ENCODE assay signal across 1 cellular context in the genomic region with DNA sequence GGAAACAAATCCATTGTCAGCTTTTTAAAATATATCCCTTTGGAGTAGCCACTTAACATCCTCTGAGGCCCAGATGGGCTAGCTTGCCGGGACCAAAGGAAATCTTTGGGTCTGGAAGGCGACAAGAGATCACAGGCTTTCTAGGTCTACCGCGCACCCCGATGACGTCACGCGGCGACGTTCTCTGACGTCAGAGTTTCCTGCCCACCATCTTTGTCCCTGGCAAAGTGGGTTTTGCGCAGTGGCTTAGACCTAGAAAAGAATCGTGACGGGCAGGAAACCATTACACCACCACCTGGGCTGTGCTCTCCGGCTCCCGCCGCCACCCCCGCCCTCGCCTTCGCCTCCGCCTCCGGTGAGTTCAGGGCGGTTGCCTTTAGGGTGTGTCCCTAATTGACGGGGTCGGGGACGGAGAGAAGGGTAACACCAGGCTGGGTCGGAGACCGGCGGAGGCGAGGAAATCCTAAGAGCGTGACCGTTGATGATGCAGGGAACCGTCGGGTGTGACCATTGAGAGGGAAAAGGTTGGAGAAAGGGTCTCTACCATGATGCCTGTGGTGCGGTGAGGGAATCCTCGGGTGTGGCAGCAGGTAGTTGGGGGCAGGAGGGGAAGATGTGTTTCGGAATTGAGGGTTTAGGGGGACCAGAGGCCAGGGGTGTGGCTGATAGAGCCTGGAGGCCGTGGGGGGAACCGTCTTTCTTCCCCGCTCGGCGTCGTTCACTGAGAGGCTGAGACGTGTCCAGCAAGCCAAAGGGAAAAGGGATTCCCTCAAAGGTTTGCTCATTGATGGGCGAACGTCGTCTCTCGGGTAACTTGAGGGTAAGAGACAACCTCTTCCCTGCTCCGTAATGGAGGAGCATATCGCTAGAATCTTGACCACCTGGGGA.
TF ChIP-seq lines count a peak whose summit lies in the region.

A gene (plus strand): TSS at position 249 of the 888 bp plus-strand sequence. CDS start 6,709 bp downstream, outside the sequence.

TF ChIP-seq in GM12878, 131 proteins besides CTCF, POLR2A, EP300 and RAD21 (continued from another document and continues in another):
- TF ChIP-seq, protein P1, sequence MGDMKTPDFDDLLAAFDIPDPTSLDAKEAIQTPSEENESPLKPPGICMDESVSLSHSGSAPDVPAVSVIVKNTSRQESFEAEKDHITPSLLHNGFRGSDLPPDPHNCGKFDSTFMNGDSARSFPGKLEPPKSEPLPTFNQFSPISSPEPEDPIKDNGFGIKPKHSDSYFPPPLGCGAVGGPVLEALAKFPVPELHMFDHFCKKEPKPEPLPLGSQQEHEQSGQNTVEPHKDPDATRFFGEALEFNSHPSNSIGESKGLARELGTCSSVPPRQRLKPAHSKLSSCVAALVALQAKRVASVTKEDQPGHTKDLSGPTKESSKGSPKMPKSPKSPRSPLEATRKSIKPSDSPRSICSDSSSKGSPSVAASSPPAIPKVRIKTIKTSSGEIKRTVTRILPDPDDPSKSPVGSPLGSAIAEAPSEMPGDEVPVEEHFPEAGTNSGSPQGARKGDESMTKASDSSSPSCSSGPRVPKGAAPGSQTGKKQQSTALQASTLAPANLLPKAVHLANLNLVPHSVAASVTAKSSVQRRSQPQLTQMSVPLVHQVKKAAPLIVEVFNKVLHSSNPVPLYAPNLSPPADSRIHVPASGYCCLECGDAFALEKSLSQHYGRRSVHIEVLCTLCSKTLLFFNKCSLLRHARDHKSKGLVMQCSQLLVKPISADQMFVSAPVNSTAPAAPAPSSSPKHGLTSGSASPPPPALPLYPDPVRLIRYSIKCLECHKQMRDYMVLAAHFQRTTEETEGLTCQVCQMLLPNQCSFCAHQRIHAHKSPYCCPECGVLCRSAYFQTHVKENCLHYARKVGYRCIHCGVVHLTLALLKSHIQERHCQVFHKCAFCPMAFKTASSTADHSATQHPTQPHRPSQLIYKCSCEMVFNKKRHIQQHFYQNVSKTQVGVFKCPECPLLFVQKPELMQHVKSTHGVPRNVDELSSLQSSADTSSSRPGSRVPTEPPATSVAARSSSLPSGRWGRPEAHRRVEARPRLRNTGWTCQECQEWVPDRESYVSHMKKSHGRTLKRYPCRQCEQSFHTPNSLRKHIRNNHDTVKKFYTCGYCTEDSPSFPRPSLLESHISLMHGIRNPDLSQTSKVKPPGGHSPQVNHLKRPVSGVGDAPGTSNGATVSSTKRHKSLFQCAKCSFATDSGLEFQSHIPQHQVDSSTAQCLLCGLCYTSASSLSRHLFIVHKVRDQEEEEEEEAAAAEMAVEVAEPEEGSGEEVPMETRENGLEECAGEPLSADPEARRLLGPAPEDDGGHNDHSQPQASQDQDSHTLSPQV (IDR thresholded peaks at IDR 0.05): peak; percentile 78; the same call in 1 of the 2 replicates
- TF ChIP-seq, protein P2, sequence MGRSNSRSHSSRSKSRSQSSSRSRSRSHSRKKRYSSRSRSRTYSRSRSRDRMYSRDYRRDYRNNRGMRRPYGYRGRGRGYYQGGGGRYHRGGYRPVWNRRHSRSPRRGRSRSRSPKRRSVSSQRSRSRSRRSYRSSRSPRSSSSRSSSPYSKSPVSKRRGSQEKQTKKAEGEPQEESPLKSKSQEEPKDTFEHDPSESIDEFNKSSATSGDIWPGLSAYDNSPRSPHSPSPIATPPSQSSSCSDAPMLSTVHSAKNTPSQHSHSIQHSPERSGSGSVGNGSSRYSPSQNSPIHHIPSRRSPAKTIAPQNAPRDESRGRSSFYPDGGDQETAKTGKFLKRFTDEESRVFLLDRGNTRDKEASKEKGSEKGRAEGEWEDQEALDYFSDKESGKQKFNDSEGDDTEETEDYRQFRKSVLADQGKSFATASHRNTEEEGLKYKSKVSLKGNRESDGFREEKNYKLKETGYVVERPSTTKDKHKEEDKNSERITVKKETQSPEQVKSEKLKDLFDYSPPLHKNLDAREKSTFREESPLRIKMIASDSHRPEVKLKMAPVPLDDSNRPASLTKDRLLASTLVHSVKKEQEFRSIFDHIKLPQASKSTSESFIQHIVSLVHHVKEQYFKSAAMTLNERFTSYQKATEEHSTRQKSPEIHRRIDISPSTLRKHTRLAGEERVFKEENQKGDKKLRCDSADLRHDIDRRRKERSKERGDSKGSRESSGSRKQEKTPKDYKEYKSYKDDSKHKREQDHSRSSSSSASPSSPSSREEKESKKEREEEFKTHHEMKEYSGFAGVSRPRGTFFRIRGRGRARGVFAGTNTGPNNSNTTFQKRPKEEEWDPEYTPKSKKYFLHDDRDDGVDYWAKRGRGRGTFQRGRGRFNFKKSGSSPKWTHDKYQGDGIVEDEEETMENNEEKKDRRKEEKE (IDR thresholded peaks at IDR 0.05): no peak
- TF ChIP-seq NFXL1 (IDR thresholded peaks at IDR 0.05; ENCODE audit: borderline replicate concordance) (no peak), ATF7 (IDR thresholded peaks at IDR 0.05; ENCODE audit: low read depth) (peak; percentile 99), NR2C1 (IDR thresholded peaks at IDR 0.05) (peak; percentile 84), RFX5 (IDR thresholded peaks at IDR 0.05; ENCODE audit: low read depth, low read length) (peak; percentile 62; the same call in 1 of the 2 replicates), TBL1XR1 (IDR thresholded peaks at IDR 0.05; ENCODE audit: low read depth, low read length) (peak; percentile 51; the same call in 1 of the 2 replicates), ZBED1 (IDR thresholded peaks at IDR 0.05; ENCODE audit: borderline replicate concordance) (no peak), RCOR1 (conservative IDR thresholded peaks at IDR 0.05; ENCODE audit: low read depth, low read length) (0 out of 2 replicates have a peak, but pooled peaks have one; percentile 77), HDAC2 (IDR thresholded peaks at IDR 0.05) (no peak), SIX5 (IDR thresholded peaks at IDR 0.05; ENCODE audit: low read depth, low read length, severe bottlenecking) (peak; percentile 87), BACH1 (IDR thresholded peaks at IDR 0.05; ENCODE audit: borderline replicate concordance) (no peak; the same call in 1 of the 2 replicates), GATAD2B (conservative IDR thresholded peaks at IDR 0.05; ENCODE audit: low read depth) (peak; percentile 50; the same call in 1 of the 2 replicates), KLF5 (IDR thresholded peaks at IDR 0.05; ENCODE audit: partially characterized antibody) (no peak), JUNB (IDR thresholded peaks at IDR 0.05) (peak; percentile 40; the same call in 1 of the 2 replicates), SUZ12 (IDR thresholded peaks at IDR 0.05; ENCODE audit: unreplicated experiment) (no peak), ZNF384 (IDR thresholded peaks at IDR 0.05; ENCODE audit: borderline replicate concordance, low read depth, low read length) (no peak), PML (IDR thresholded peaks at IDR 0.05; ENCODE audit: low read length) (peak; percentile 81; the same call in 1 of the 2 replicates), ZNF207 (IDR thresholded peaks at IDR 0.05; ENCODE audit: borderline replicate concordance) (peak; percentile 73; the same call in 1 of the 2 replicates), SREBF2 (IDR thresholded peaks at IDR 0.05; ENCODE audit: low read length) (no peak), NR2C2 (IDR thresholded peaks at IDR 0.05; ENCODE audit: borderline replicate concordance, control insufficient read depth, insufficient read length, low read depth) (no peak), POU2F2 (IDR thresholded peaks at IDR 0.05; ENCODE audit: borderline replicate concordance, low read depth, low read length) (peak; percentile 48; the same call in 1 of the 3 replicates), SMAD5 (IDR thresholded peaks at IDR 0.05; ENCODE audit: low read depth) (no peak), LARP7 (IDR thresholded peaks at IDR 0.05) (peak; percentile 68; the same call in 1 of the 2 replicates), ASH2L (IDR thresholded peaks at IDR 0.05; ENCODE audit: borderline replicate concordance, low read depth) (0 out of 2 replicates have a peak, but pooled peaks have one; percentile 71), SPI1 (IDR thresholded peaks at IDR 0.05; ENCODE audit: borderline replicate concordance, insufficient read depth, low read depth, low read length) (no peak), BMI1 (IDR thresholded peaks at IDR 0.05; ENCODE audit: borderline replicate concordance) (no peak)
- TF ChIP-seq, protein P3, sequence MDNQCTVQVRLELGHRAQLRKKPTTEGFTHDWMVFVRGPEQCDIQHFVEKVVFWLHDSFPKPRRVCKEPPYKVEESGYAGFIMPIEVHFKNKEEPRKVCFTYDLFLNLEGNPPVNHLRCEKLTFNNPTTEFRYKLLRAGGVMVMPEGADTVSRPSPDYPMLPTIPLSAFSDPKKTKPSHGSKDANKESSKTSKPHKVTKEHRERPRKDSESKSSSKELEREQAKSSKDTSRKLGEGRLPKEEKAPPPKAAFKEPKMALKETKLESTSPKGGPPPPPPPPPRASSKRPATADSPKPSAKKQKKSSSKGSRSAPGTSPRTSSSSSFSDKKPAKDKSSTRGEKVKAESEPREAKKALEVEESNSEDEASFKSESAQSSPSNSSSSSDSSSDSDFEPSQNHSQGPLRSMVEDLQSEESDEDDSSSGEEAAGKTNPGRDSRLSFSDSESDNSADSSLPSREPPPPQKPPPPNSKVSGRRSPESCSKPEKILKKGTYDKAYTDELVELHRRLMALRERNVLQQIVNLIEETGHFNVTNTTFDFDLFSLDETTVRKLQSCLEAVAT (IDR thresholded peaks at IDR 0.05): peak; percentile 94
- TF ChIP-seq, protein P4, sequence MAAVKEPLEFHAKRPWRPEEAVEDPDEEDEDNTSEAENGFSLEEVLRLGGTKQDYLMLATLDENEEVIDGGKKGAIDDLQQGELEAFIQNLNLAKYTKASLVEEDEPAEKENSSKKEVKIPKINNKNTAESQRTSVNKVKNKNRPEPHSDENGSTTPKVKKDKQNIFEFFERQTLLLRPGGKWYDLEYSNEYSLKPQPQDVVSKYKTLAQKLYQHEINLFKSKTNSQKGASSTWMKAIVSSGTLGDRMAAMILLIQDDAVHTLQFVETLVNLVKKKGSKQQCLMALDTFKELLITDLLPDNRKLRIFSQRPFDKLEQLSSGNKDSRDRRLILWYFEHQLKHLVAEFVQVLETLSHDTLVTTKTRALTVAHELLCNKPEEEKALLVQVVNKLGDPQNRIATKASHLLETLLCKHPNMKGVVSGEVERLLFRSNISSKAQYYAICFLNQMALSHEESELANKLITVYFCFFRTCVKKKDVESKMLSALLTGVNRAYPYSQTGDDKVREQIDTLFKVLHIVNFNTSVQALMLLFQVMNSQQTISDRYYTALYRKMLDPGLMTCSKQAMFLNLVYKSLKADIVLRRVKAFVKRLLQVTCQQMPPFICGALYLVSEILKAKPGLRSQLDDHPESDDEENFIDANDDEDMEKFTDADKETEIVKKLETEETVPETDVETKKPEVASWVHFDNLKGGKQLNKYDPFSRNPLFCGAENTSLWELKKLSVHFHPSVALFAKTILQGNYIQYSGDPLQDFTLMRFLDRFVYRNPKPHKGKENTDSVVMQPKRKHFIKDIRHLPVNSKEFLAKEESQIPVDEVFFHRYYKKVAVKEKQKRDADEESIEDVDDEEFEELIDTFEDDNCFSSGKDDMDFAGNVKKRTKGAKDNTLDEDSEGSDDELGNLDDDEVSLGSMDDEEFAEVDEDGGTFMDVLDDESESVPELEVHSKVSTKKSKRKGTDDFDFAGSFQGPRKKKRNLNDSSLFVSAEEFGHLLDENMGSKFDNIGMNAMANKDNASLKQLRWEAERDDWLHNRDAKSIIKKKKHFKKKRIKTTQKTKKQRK (IDR thresholded peaks at IDR 0.05; ENCODE audit: low read depth, low read length): no peak
- TF ChIP-seq, protein P5, sequence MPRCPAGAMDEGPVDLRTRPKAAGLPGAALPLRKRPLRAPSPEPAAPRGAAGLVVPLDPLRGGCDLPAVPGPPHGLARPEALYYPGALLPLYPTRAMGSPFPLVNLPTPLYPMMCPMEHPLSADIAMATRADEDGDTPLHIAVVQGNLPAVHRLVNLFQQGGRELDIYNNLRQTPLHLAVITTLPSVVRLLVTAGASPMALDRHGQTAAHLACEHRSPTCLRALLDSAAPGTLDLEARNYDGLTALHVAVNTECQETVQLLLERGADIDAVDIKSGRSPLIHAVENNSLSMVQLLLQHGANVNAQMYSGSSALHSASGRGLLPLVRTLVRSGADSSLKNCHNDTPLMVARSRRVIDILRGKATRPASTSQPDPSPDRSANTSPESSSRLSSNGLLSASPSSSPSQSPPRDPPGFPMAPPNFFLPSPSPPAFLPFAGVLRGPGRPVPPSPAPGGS (IDR thresholded peaks at IDR 0.05; ENCODE audit: borderline replicate concordance, insufficient read depth, low read depth, low read length, poor library complexity, severe bottlenecking): no peak
- TF ChIP-seq, protein P6, sequence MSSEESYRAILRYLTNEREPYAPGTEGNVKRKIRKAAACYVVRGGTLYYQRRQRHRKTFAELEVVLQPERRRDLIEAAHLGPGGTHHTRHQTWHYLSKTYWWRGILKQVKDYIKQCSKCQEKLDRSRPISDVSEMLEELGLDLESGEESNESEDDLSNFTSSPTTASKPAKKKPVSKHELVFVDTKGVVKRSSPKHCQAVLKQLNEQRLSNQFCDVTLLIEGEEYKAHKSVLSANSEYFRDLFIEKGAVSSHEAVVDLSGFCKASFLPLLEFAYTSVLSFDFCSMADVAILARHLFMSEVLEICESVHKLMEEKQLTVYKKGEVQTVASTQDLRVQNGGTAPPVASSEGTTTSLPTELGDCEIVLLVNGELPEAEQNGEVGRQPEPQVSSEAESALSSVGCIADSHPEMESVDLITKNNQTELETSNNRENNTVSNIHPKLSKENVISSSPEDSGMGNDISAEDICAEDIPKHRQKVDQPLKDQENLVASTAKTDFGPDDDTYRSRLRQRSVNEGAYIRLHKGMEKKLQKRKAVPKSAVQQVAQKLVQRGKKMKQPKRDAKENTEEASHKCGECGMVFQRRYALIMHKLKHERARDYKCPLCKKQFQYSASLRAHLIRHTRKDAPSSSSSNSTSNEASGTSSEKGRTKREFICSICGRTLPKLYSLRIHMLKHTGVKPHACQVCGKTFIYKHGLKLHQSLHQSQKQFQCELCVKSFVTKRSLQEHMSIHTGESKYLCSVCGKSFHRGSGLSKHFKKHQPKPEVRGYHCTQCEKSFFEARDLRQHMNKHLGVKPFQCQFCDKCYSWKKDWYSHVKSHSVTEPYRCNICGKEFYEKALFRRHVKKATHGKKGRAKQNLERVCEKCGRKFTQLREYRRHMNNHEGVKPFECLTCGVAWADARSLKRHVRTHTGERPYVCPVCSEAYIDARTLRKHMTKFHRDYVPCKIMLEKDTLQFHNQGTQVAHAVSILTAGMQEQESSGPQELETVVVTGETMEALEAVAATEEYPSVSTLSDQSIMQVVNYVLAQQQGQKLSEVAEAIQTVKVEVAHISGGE (CRISPR knock-in tag; IDR thresholded peaks at IDR 0.05): peak; percentile 66
- TF ChIP-seq, protein P7, sequence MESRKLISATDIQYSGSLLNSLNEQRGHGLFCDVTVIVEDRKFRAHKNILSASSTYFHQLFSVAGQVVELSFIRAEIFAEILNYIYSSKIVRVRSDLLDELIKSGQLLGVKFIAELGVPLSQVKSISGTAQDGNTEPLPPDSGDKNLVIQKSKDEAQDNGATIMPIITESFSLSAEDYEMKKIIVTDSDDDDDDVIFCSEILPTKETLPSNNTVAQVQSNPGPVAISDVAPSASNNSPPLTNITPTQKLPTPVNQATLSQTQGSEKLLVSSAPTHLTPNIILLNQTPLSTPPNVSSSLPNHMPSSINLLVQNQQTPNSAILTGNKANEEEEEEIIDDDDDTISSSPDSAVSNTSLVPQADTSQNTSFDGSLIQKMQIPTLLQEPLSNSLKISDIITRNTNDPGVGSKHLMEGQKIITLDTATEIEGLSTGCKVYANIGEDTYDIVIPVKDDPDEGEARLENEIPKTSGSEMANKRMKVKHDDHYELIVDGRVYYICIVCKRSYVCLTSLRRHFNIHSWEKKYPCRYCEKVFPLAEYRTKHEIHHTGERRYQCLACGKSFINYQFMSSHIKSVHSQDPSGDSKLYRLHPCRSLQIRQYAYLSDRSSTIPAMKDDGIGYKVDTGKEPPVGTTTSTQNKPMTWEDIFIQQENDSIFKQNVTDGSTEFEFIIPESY (IDR thresholded peaks at IDR 0.05): 0 out of 2 replicates have a peak, but pooled peaks have one; percentile 7
